In genomic region chr4:183541081-183542045, GRCh38 we compare ENCODE assay signal across 15 cellular contexts. TPM values are rescaled to one million over a fixed set of nuclear protein-coding genes. Genes with fewer than 3 reads are reported as not detected.
DNase-seq lines count a peak whose midpoint lies in the region; FAIRE-seq and TF ChIP-seq lines count a peak whose summit lies in the region.
"Had no signal": no experiment of that assay in that cellular context is flagged by ENCODE, and none has a peak within 500 bp of the region (broad histone marks: within the 10 kb centered on the region; RNA-seq: fewer than 3 reads in every experiment).

No MANE protein-coding gene starts in this region.

- no peak for DNase-seq in breast epithelium (ENCODE audit: low spot score in 2 of 2)
- DNase-seq in MCF 10A (ENCODE audit: unreplicated experiment): no peak
- DNase-seq in keratinocyte (ENCODE audit: low read depth, low spot score): no peak
- peak; percentile 77 for DNase-seq in testis
- no peak for DNase-seq in activated gamma-delta T cell treated with Interleukin-2 at 50 U/mL for 16 hours
- DNase-seq in NCI-H2107 treated with DMSO at 0.1 percent for 48 hours (lab: John Stamatoyannopoulos, UW; ENCODE audit: unreplicated experiment): no peak
- no peak for DNase-seq in HUDEP-2 (lab: John Stamatoyannopoulos, UW; ENCODE audit: unreplicated experiment in 76 of 76)
- DNase-seq: activated naive CD8-positive, alpha-beta T cell treated with anti-CD3 and anti-CD28 coated beads, Interleukin-2, amount 10 ng/mL, durations not matched to agents 7 days and 5 days; naive thymus-derived CD8-positive, alpha-beta T cell; NCI-H2171; stimulated activated CD4-positive, alpha-beta T cell treated with anti-CD3 and anti-CD28 coated beads, Interleukin-15, amount 100 ng/mL, for 24 hours; T1000 had no signal

- H3K27me3 Mint-ChIP-seq in MCF 10A (ENCODE audit: insufficient read depth, unreplicated experiment) (peaks cover 22% of the 10 kb centered on the region), brain (no peaks in the 10 kb centered on the region)

- 35 to 37% methylated on average over 14 of the region's 14 CpGs for WGBS in testis, 2 donors

- no peak overlapping the region for H3K27ac Mint-ChIP-seq in MCF 10A (ENCODE audit: low read depth, unreplicated experiment)
- H3K27ac Mint-ChIP-seq in brain: peak overlapping the region in 3 of 5 experiments; percentile 60 to 78 (median 71)
- H3K27ac Mint-ChIP-seq: activated naive CD8-positive, alpha-beta T cell treated with anti-CD3 and anti-CD28 coated beads, Interleukin-2, amount 10 ng/mL, durations not matched to agents 7 days and 5 days; naive thymus-derived CD8-positive, alpha-beta T cell had no signal

- TF ChIP-seq POLR2A in breast epithelium (IDR thresholded peaks at IDR 0.05): no peak
- TF ChIP-seq POLR2A in testis (IDR thresholded peaks at IDR 0.05): no peak

- POLR2A ChIA-PET in MCF 10A (lab: Yijun Ruan, JAX): no interaction called here

- no peaks in the 10 kb centered on the region for H4K20me1 ChIP-seq in keratinocyte (ENCODE audit: control insufficient read depth, extremely low read depth, insufficient read depth, low read length)

- intact Hi-C loops in breast epithelium (cut with DNase I; ENCODE audit: low total_unique reads) (no loop called here), MCF 10A (cut with micrococcal nuclease) (no loop called here), testis (cut with DNase I; ENCODE audit: low total_unique reads) (no loop called here)

- no peaks in the 10 kb centered on the region for H3K9me1 ChIP-seq in keratinocyte (ENCODE audit: control insufficient read depth, extremely low read depth, insufficient read depth, low read length)

- peak; percentile 9 for FAIRE-seq in keratinocyte (lab: Jason Lieb, UNC)
- FAIRE-seq: islet of Langerhans had no signal

- no peaks in the 10 kb centered on the region for H3K27me3 ChIP-seq in breast epithelium
- no peaks in the 10 kb centered on the region for H3K27me3 ChIP-seq in keratinocyte (ENCODE audit: control insufficient read depth, extremely low read depth, insufficient read depth, low read length)
- no peaks in the 10 kb centered on the region for H3K27me3 ChIP-seq in testis

- no peaks in the 10 kb centered on the region for H3K4me1 ChIP-seq in breast epithelium
- peaks cover 12% of the 10 kb centered on the region for H3K4me1 ChIP-seq in keratinocyte (ENCODE audit: control insufficient read depth, extremely low read depth, insufficient read depth, low read length)
- H3K4me1 ChIP-seq in testis: peaks cover 4% of the 10 kb centered on the region

- no peaks in the 10 kb centered on the region for H3K79me2 ChIP-seq in keratinocyte (ENCODE audit: control insufficient read depth, insufficient read depth, low read length)

- H3K4me3 Mint-ChIP-seq in MCF 10A (ENCODE audit: unreplicated experiment) (no peak overlapping the region), brain (peak overlapping the region in 1 of 5 experiments; percentile 12)
- H3K4me3 Mint-ChIP-seq: activated naive CD8-positive, alpha-beta T cell treated with anti-CD3 and anti-CD28 coated beads, Interleukin-2, amount 10 ng/mL, durations not matched to agents 7 days and 5 days; naive thymus-derived CD8-positive, alpha-beta T cell had no signal

- H3K9me3 ChIP-seq in breast epithelium (no peaks in the 10 kb centered on the region), keratinocyte (ENCODE audit: control insufficient read depth, low read depth, low read length) (no peaks in the 10 kb centered on the region), testis (no peaks in the 10 kb centered on the region)

- no peak overlapping the region for H3K9ac ChIP-seq in keratinocyte (ENCODE audit: control insufficient read depth, extremely low read depth, insufficient read depth, low read length)
- H3K9ac ChIP-seq: KMS-11 had no signal

- H3K36me3 Mint-ChIP-seq in MCF 10A (ENCODE audit: insufficient read depth, unreplicated experiment) (no peaks in the 10 kb centered on the region), brain (no peaks in the 10 kb centered on the region)
- H3K36me3 Mint-ChIP-seq: activated naive CD8-positive, alpha-beta T cell treated with anti-CD3 and anti-CD28 coated beads, Interleukin-2, amount 10 ng/mL, durations not matched to agents 7 days and 5 days had no signal

- H3K4me2 ChIP-seq in keratinocyte (ENCODE audit: control insufficient read depth, extremely low read depth, insufficient read depth, low read depth, low read length): peak overlapping the region; percentile 86
- H3K4me2 ChIP-seq: KMS-11 had no signal

- H3K36me3 ChIP-seq in breast epithelium (no peaks in the 10 kb centered on the region), keratinocyte (ENCODE audit: control insufficient read depth in 2 of 2, extremely low read depth in 1 of 2, insufficient read depth in 2 of 2, low read length in 2 of 2) (no peaks in the 10 kb centered on the region), testis (ENCODE audit: low read depth, missing control alignments) (no peaks in the 10 kb centered on the region)

- H3K4me1 Mint-ChIP-seq in MCF 10A (ENCODE audit: insufficient read depth, unreplicated experiment) (no peaks in the 10 kb centered on the region), brain (peaks cover 23% of the 10 kb centered on the region)
- H3K4me1 Mint-ChIP-seq: activated naive CD8-positive, alpha-beta T cell treated with anti-CD3 and anti-CD28 coated beads, Interleukin-2, amount 10 ng/mL, durations not matched to agents 7 days and 5 days; naive thymus-derived CD8-positive, alpha-beta T cell had no signal

- CTCF ChIA-PET in MCF 10A (lab: Yijun Ruan, JAX): interaction anchor here (0.6 to 0.9 kb wide), 2 partner anchors 76 to 145 kb away, joined by 3 read pairs; no protein-coding TSS in a partner anchor

- dilution Hi-C loops in keratinocyte (cut with MboI; ENCODE audit: extremely low pct_ligation_motif_present, low sequenced_read_pairs): no loop called here

- no TSS peak for BruUV-seq in MCF 10A (replicated peaks; lab: Mats Ljungman, UMichigan)

- H3K4me3 ChIP-seq in breast epithelium: peak overlapping the region; percentile 5 to 29 (median 6)
- H3K4me3 ChIP-seq in keratinocyte (ENCODE audit: control insufficient read depth in 2 of 3, extremely low read depth in 1 of 3, insufficient read depth in 2 of 3, low read depth in 1 of 3, low read length in 3 of 3): peak overlapping the region in 2 of 3 experiments; percentile 42 to 51
- H3K4me3 ChIP-seq in testis: no peak overlapping the region

- H3K9me3 Mint-ChIP-seq in MCF 10A (ENCODE audit: unreplicated experiment): peaks cover 11% of the 10 kb centered on the region
- H3K9me3 Mint-ChIP-seq in brain: peaks cover 2 to 13% (median 10%) of the 10 kb centered on the region in 5 experiments
- H3K9me3 Mint-ChIP-seq: activated naive CD8-positive, alpha-beta T cell treated with anti-CD3 and anti-CD28 coated beads, Interleukin-2, amount 10 ng/mL, durations not matched to agents 7 days and 5 days had no signal

- TF ChIP-seq CTCF in breast epithelium (IDR thresholded peaks at IDR 0.05) (no peak), MCF 10A (IDR thresholded peaks at IDR 0.05; ENCODE audit: unreplicated experiment) (no peak), brain (conservative IDR thresholded peaks at IDR 0.05) (no peak), keratinocyte (optimal IDR thresholded peaks at IDR 0.05 in 1 of 3, IDR thresholded peaks at IDR 0.05 in 1 of 3, conservative IDR thresholded peaks at IDR 0.05 in 1 of 3; ENCODE audit: extremely low read depth in 1 of 3, insufficient read depth in 2 of 3, low read length in 3 of 3) (no peak), testis (IDR thresholded peaks at IDR 0.05) (no peak)

- peak overlapping the region; percentile 93 for H2AFZ ChIP-seq in keratinocyte (ENCODE audit: control insufficient read depth, low read length)

- H3K27ac ChIP-seq in breast epithelium (no peak overlapping the region), keratinocyte (ENCODE audit: control insufficient read depth, insufficient read depth, low read length) (no peak overlapping the region), testis (peak overlapping the region; percentile 71 to 75)
- H3K27ac ChIP-seq: KMS-11 had no signal

RNA-seq across cellular contexts. Expression of gene ING2, which starts 36.5 kb away (rescaled TPM):
- total RNA-seq in breast epithelium: 10 to 100 TPM in 2 of 3 donors, 1 to 10 TPM in 1; 7.9 to 23.0 (median 13.8) TPM
- 7.1 and 10.5 TPM in 2 replicates for total RNA-seq in MCF 10A (2022)
- 8.3 TPM for polyA plus RNA-seq in brain (ENCODE audit: insufficient read depth, low read depth, low replicate concordance)
- 8.8 to 16.1 TPM (median 12.1 TPM) in 3 replicates for polyA plus RNA-seq in keratinocyte
- 16.9 TPM for polyA plus RNA-seq in keratinocyte (2011; ENCODE audit: low read depth)
- polyA plus RNA-seq in keratinocyte (2011; cell fraction: cytosol; rRNA removed): 12.8 and 17.5 TPM in 2 replicates
- 7.0 and 9.0 TPM in 2 replicates for polyA plus RNA-seq in keratinocyte (2011; cell fraction: nucleus; rRNA removed)
- polyA plus RNA-seq in keratinocyte (2012; ENCODE audit: low replicate concordance): 13.7 and 15.0 TPM in 2 replicates
- 0.92 to 2.4 TPM in 2 of 3 replicates, not detected in the other for polyA minus RNA-seq in keratinocyte
- polyA minus RNA-seq in keratinocyte (2011; cell fraction: cytosol; rRNA and poly(A)+ RNA removed): 4.6 TPM
- 0.53 and 2.1 TPM in 2 replicates for polyA minus RNA-seq in keratinocyte (2011; cell fraction: nucleus; rRNA and poly(A)+ RNA removed)
- 10 to 100 TPM; 47.2 to 47.3 TPM for total RNA-seq in testis
- polyA plus RNA-seq in testis (ENCODE audit: insufficient read depth, low read depth, low replicate concordance): 38.0 TPM

Comparison
In these comparisons a context has a peak if more than half of its experiments do, and no peak if none do; other contexts are left out.
1. H3K27ac ChIP-seq: peak in testis (2 of 2); none in breast epithelium (0 of 2) and keratinocyte (single experiment).
2. H3K4me3 ChIP-seq: peak in breast epithelium (3 of 3) and keratinocyte (2 of 3); none in testis (0 of 2).